In the genomic region with DNA sequence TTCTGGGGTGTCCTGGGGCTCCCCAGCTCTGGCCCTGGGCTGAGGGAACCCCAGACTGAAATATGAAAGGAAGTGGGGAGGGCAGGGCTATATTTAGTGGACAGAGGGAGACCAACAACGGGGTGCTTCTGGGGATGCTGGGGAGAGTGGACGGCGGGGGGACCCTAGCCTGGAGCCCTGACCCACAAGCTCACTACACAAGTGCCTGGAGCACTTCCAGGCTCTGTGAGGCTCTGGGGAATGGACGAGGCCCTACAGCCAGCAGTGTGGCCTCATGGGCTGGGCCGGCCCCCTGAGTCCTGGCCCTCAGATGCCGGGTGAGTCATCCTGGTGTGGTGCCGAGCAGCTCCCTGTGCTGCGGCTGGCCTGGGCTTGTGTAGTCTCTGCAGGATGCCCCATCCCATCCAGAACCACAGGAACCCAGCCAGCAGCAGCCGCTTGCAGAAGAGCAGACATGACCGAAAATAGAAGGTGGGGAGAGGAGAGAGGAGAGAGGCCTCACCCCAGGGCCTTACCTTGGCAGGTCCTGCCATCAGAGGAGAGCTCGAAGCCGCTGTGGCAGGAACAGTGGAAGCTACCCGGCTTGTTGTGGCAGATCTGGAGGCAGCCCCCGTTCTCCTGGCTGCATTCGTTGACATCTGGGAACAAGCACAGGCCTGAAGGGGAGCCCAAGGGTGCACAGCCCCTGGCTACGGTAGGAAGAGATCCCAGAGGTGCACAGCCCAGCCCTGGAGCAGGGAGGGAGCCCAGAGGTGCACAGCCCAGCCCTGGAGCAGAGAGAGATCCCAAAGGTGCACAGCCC, we compare ENCODE assay signal across 8 cellular contexts. TPM values are rescaled to one million over a fixed set of nuclear protein-coding genes. Genes with fewer than 3 reads are reported as not detected.
DNase-seq lines count a peak whose midpoint lies in the region; ATAC-seq and TF ChIP-seq lines count a peak whose summit lies in the region.

No MANE protein-coding gene starts in this region.

- peaks cover 3% of the 10 kb centered on the region for H3K36me3 Mint-ChIP-seq in activated naive CD4-positive, alpha-beta T cell treated with anti-CD3 and anti-CD28 coated beads for 36 hours (ENCODE audit: low read depth)
- peaks cover 3% of the 10 kb centered on the region for H3K36me3 Mint-ChIP-seq in activated naive CD8-positive, alpha-beta T cell treated with anti-CD3 and anti-CD28 coated beads, Interleukin-2, amount 50 U/mL, for 24 hours (ENCODE audit: low read depth)

- CTCF ChIA-PET in activated naive CD4-positive, alpha-beta T cell treated with anti-CD3 and anti-CD28 coated beads for 36 hours (lab: Charles Lee) = no interaction called here

- H3K9me2 ChIP-seq in Karpas-422 (replicated peaks; ENCODE audit: insufficient read depth, low read length) = no peaks in the 10 kb centered on the region

- H3K9me3 ChIP-seq in RWPE2 (ENCODE audit: severe bottlenecking) = no peaks in the 10 kb centered on the region
- H3K9me3 ChIP-seq in esophagus muscularis mucosa = no peaks in the 10 kb centered on the region
- no peaks in the 10 kb centered on the region for H3K9me3 ChIP-seq in mucosa of stomach (ENCODE audit: control insufficient read depth, low read length)
- no peaks in the 10 kb centered on the region for H3K9me3 ChIP-seq in aorta (ENCODE audit: control insufficient read depth, low read length)
- no peaks in the 10 kb centered on the region for H3K9me3 ChIP-seq in Karpas-422 (ENCODE audit: low read length)

- intact Hi-C loops in activated naive CD4-positive, alpha-beta T cell treated with anti-CD3 and anti-CD28 coated beads for 36 hours (cut with micrococcal nuclease) = no loop called here
- intact Hi-C loops in esophagus muscularis mucosa (cut with DNase I) (no loop called here), aorta (cut with DNase I) (no loop called here)

- H3K9me3 Mint-ChIP-seq in activated naive CD4-positive, alpha-beta T cell treated with anti-CD3 and anti-CD28 coated beads for 36 hours = peaks cover 3% of the 10 kb centered on the region
- no peaks in the 10 kb centered on the region for H3K9me3 Mint-ChIP-seq in activated naive CD8-positive, alpha-beta T cell treated with anti-CD3 and anti-CD28 coated beads, Interleukin-2, amount 50 U/mL, for 24 hours

- DNase-seq in activated naive CD4-positive, alpha-beta T cell treated with anti-CD3 and anti-CD28 coated beads for 36 hours = no peak
- DNase-seq in activated naive CD4-positive, alpha-beta T cell treated with Interleukin-2 at 50 U/mL for 16 hours = no peak
- DNase-seq in RWPE2 (ENCODE audit: low spot score) (peak; percentile 99), esophagus muscularis mucosa (ENCODE audit: extremely low spot score) (peak; percentile 97), aorta (peak; percentile 97 to 98), Karpas-422 (no peak)
- no peak for DNase-seq in activated naive CD8-positive, alpha-beta T cell treated with anti-CD3 and anti-CD28 coated beads, Interleukin-2, amount 50 U/mL, for 24 hours

- H3K36me3 ChIP-seq in RWPE2 (ENCODE audit: low read depth) (peaks cover 41% of the 10 kb centered on the region), esophagus muscularis mucosa (peaks cover 15 to 55% (median 36%) of the 10 kb centered on the region in 4 donors), mucosa of stomach (ENCODE audit: control insufficient read depth, insufficient read depth, low read length) (no peaks in the 10 kb centered on the region), aorta (ENCODE audit: control insufficient read depth in 1 of 2, insufficient read depth in 2 of 2, low read length in 1 of 2) (peaks cover 0 to 11% of the 10 kb centered on the region in 2 donors), Karpas-422 (ENCODE audit: insufficient read depth, low read length) (no peaks in the 10 kb centered on the region)

- TF ChIP-seq CTCF in RWPE2 (IDR thresholded peaks at IDR 0.05; ENCODE audit: poor library complexity, severe bottlenecking) (no peak), esophagus muscularis mucosa (IDR thresholded peaks at IDR 0.05) (no peak)

- H3K4me1 ChIP-seq in RWPE2 (ENCODE audit: insufficient read depth, poor library complexity, severe bottlenecking) (peaks cover 28% of the 10 kb centered on the region), esophagus muscularis mucosa (peaks cover 46 to 82% (median 78%) of the 10 kb centered on the region in 4 donors), mucosa of stomach (ENCODE audit: control insufficient read depth, insufficient read depth, low read length) (peaks cover 41% of the 10 kb centered on the region), aorta (ENCODE audit: control insufficient read depth in 1 of 2, insufficient read depth in 2 of 2, low read length in 2 of 2) (no peaks in the 10 kb centered on the region), Karpas-422 (ENCODE audit: low read length) (no peaks in the 10 kb centered on the region)

- H3K4me3 Mint-ChIP-seq in activated naive CD4-positive, alpha-beta T cell treated with anti-CD3 and anti-CD28 coated beads for 36 hours = no peak overlapping the region
- H3K4me3 Mint-ChIP-seq in activated naive CD8-positive, alpha-beta T cell treated with anti-CD3 and anti-CD28 coated beads, Interleukin-2, amount 50 U/mL, for 24 hours = no peak overlapping the region

- no peaks in the 10 kb centered on the region for H3K79me2 ChIP-seq in Karpas-422 (ENCODE audit: low read length)

- no peak overlapping the region for H2AFZ ChIP-seq in Karpas-422 (ENCODE audit: low read length)

- H3K4me1 Mint-ChIP-seq in activated naive CD4-positive, alpha-beta T cell treated with anti-CD3 and anti-CD28 coated beads for 36 hours (ENCODE audit: low read depth) = peaks cover 19% of the 10 kb centered on the region
- H3K4me1 Mint-ChIP-seq in activated naive CD8-positive, alpha-beta T cell treated with anti-CD3 and anti-CD28 coated beads, Interleukin-2, amount 50 U/mL, for 24 hours = peaks cover 7% of the 10 kb centered on the region

- H3K27ac ChIP-seq in RWPE2 (ENCODE audit: poor library complexity, severe bottlenecking) (peak overlapping the region; percentile 98), esophagus muscularis mucosa (replicated peaks in 1 of 4) (peak overlapping the region; percentile 90 to 94 (median 92)), aorta (ENCODE audit: low read depth in 1 of 2, low read length in 2 of 2) (peak overlapping the region; percentile 49 to 52), Karpas-422 (ENCODE audit: low read length) (no peak overlapping the region)

- TF ChIP-seq EP300 in esophagus muscularis mucosa (IDR thresholded peaks at IDR 0.05) = no peak

- H3K4me2 ChIP-seq in Karpas-422 (ENCODE audit: low read depth, low read length, poor library complexity, severe bottlenecking) = no peak overlapping the region

- ATAC-seq in RWPE2 (ENCODE audit: low read depth) = peak; percentile 89
- ATAC-seq in aorta (ENCODE audit: low FRiP score) = peak; percentile 94
- no peak for ATAC-seq in activated naive CD8-positive, alpha-beta T cell treated with anti-CD3 and anti-CD28 coated beads, Interleukin-2, amount 50 U/mL, for 24 hours

- H3K27me3 ChIP-seq in RWPE2 (ENCODE audit: insufficient read depth, poor library complexity, severe bottlenecking) (no peaks in the 10 kb centered on the region), esophagus muscularis mucosa (no peaks in the 10 kb centered on the region), mucosa of stomach (ENCODE audit: control insufficient read depth, insufficient read depth, low read length) (no peaks in the 10 kb centered on the region), aorta (ENCODE audit: control insufficient read depth in 1 of 2, insufficient read depth in 2 of 2, low read length in 1 of 2) (no peaks in the 10 kb centered on the region), Karpas-422 (ENCODE audit: low read length) (no peaks in the 10 kb centered on the region)

- H3K4me3 ChIP-seq in RWPE2 (ENCODE audit: severe bottlenecking) (peak overlapping the region; percentile 22), esophagus muscularis mucosa (peak overlapping the region; percentile 12 to 27 (median 22)), mucosa of stomach (ENCODE audit: low read length) (peak overlapping the region; percentile 36), aorta (ENCODE audit: low read length in 2 of 2) (no peak overlapping the region), Karpas-422 (ENCODE audit: low read length) (no peak overlapping the region)

- peak overlapping the region; percentile 46 for H3K9ac ChIP-seq in mucosa of stomach (ENCODE audit: low read length)
- H3K9ac ChIP-seq in Karpas-422 (ENCODE audit: low read length) = no peak overlapping the region

- H4K20me1 ChIP-seq in Karpas-422 (ENCODE audit: insufficient read depth, low read depth, low read length) = peaks cover 31% of the 10 kb centered on the region; the same call in 1 of the 2 replicates

- 38% methylated on average over 10 of the region's 16 CpGs for WGBS in esophagus muscularis mucosa
- WGBS in aorta, 2 donors = 2 to 6% methylated on average over 16 of the region's 16 CpGs

- TF ChIP-seq POLR2A in esophagus muscularis mucosa (IDR thresholded peaks at IDR 0.05; ENCODE audit: low read depth) = no peak

- H3K27ac Mint-ChIP-seq in activated naive CD4-positive, alpha-beta T cell treated with anti-CD3 and anti-CD28 coated beads for 36 hours = peak overlapping the region; percentile 70
- no peak overlapping the region for H3K27ac Mint-ChIP-seq in activated naive CD8-positive, alpha-beta T cell treated with anti-CD3 and anti-CD28 coated beads, Interleukin-2, amount 50 U/mL, for 24 hours

- no peaks in the 10 kb centered on the region for H3K27me3 Mint-ChIP-seq in activated naive CD4-positive, alpha-beta T cell treated with anti-CD3 and anti-CD28 coated beads for 36 hours (ENCODE audit: low read depth)
- peaks cover 3% of the 10 kb centered on the region for H3K27me3 Mint-ChIP-seq in activated naive CD8-positive, alpha-beta T cell treated with anti-CD3 and anti-CD28 coated beads, Interleukin-2, amount 50 U/mL, for 24 hours

RNA-seq across cellular contexts. Expression of a gene that starts 26.1 kb away (rescaled TPM):
- 1 to 10 TPM; 1.7 to 3.2 TPM for total RNA-seq in activated naive CD4-positive, alpha-beta T cell treated with anti-CD3 and anti-CD28 coated beads for 36 hours
- 100 to 1,000 TPM; 241 to 459 (median 346) TPM for total RNA-seq in esophagus muscularis mucosa
- total RNA-seq in aorta = 100 to 1,000 TPM; 317 to 348 TPM
- 100 to 1,000 TPM; 244 to 509 TPM for polyA plus RNA-seq in aorta
- not detected in 2 replicates for total RNA-seq in Karpas-422 (2014; rRNA removed; shearing (Covaris generic); ENCODE audit: low replicate concordance)

Comparison
In these comparisons a context has a peak if more than half of its experiments do, and no peak if none do; other contexts are left out.
1. DNase-seq: peak in RWPE2 (single experiment), esophagus muscularis mucosa (single experiment) and aorta (2 of 2); none in activated naive CD4-positive, alpha-beta T cell treated with anti-CD3 and anti-CD28 coated beads for 36 hours (single experiment), activated naive CD4-positive, alpha-beta T cell treated with Interleukin-2 at 50 U/mL for 16 hours (single experiment), Karpas-422 (single experiment) and activated naive CD8-positive, alpha-beta T cell treated with anti-CD3 and anti-CD28 coated beads, Interleukin-2, amount 50 U/mL, for 24 hours (single experiment).
2. H3K4me3 ChIP-seq: peak in RWPE2 (single experiment), esophagus muscularis mucosa (4 of 4) and mucosa of stomach (single experiment); none in aorta (0 of 2) and Karpas-422 (single experiment).
3. RNA of a gene that starts 26.1 kb away (total RNA-seq): 241 to 459 TPM in esophagus muscularis mucosa and 317 to 348 TPM in aorta; 1.7 to 3.2 TPM in activated naive CD4-positive, alpha-beta T cell treated with anti-CD3 and anti-CD28 coated beads for 36 hours and not detected in Karpas-422; every median in the first group is over 10 times any median in the second.